In genomic region chr22:28369849-28370248, GRCh38 we compare ENCODE assay signal across 1 cellular context.
TF ChIP-seq lines count a peak whose summit lies in the region.

No MANE protein-coding gene starts in this region.

TF ChIP-seq in GM23338, 12 proteins besides CTCF, POLR2A, EP300 and RAD21 (continued from another document):
- no peak for TF ChIP-seq ETS1 (IDR thresholded peaks at IDR 0.05)
- no peak for TF ChIP-seq NANOG (IDR thresholded peaks at IDR 0.05; ENCODE audit: borderline replicate concordance)
- no peak for TF ChIP-seq JUNB (IDR thresholded peaks at IDR 0.05; ENCODE audit: unreplicated experiment)
- no peak for TF ChIP-seq EZH2 (IDR thresholded peaks at IDR 0.05; ENCODE audit: low read depth, unreplicated experiment)
- no peak for TF ChIP-seq REST (IDR thresholded peaks at IDR 0.05; ENCODE audit: unreplicated experiment)
